Comparison of ENCODE assay signal across 13 cellular contexts in genomic region chr12:122963928-122964240, GRCh38. TPM values are rescaled to one million over a fixed set of nuclear protein-coding genes. Genes with fewer than 3 reads are reported as not detected.
DNase-seq lines count a peak whose midpoint lies in the region; ATAC-seq and TF ChIP-seq lines count a peak whose summit lies in the region.
"Had no signal": no experiment of that assay in that cellular context is flagged by ENCODE, and none has a peak within 500 bp of the region (broad histone marks: within the 10 kb centered on the region; RNA-seq: fewer than 3 reads in every experiment).

No MANE protein-coding gene starts in this region.

- no peak overlapping the region for H3K27ac Mint-ChIP-seq in natural killer cell treated with Interleukin-12 subunit alpha and Interleukin-12 subunit beta and Interleukin-15 and Interleukin-18, amount 100 ng/mL, for 72 hours
- H3K27ac Mint-ChIP-seq: B cell had no signal

- no peaks in the 10 kb centered on the region for H3K27me3 ChIP-seq in dorsolateral prefrontal cortex
- H3K27me3 ChIP-seq: right lobe of liver, tibial nerve had no signal

- peak; percentile 46 for DNase-seq in COR-L47 (lab: John Stamatoyannopoulos, UW)
- DNase-seq in NCI-H446 (lab: John Stamatoyannopoulos, UW), result peak; percentile 30 to 81
- peak in 9 of 10 donors; percentile 40 to 85 (median 74) for DNase-seq in dorsolateral prefrontal cortex
- no peak for DNase-seq in omental fat pad (ENCODE audit: low spot score)
- no peak for DNase-seq in cerebellar cortex (ENCODE audit: low spot score)
- no peak for DNase-seq in Ammon's horn (ENCODE audit: low spot score)
- DNase-seq in natural killer cell treated with Interleukin-12 subunit alpha and Interleukin-12 subunit beta and Interleukin-15 and Interleukin-18, amount 100 ng/mL, for 72 hours (ENCODE audit: low spot score), result no peak
- DNase-seq in mucosa of gallbladder (ENCODE audit: low spot score), result no peak
- DNase-seq: activated gamma-delta T cell had no signal

- intact Hi-C loops in dorsolateral prefrontal cortex (cut with DNase I), result loop anchor here in 1 of 2 donors (10.0 kb wide), 1 partner anchor 641 kb away; the partner anchor contains the start of gene DDX55

- peaks cover 6% of the 10 kb centered on the region in 2 donors for H3K4me1 Mint-ChIP-seq in natural killer cell treated with Interleukin-12 subunit alpha and Interleukin-12 subunit beta and Interleukin-15 and Interleukin-18, amount 100 ng/mL, for 72 hours (ENCODE audit: low read depth in 2 of 2)

- peak; percentile 42 for ATAC-seq in omental fat pad (ENCODE audit: low FRiP score)
- ATAC-seq in natural killer cell treated with Interleukin-12 subunit alpha and Interleukin-12 subunit beta and Interleukin-15 and Interleukin-18, amount 100 ng/mL, for 72 hours, result no peak

- TF ChIP-seq CTCF in dorsolateral prefrontal cortex (IDR thresholded peaks at IDR 0.05 in 54 of 56, conservative IDR thresholded peaks at IDR 0.05 in 2 of 56; ENCODE audit: low read depth in 1 of 56, partially characterized antibody in 56 of 56), result no peak
- no peak for TF ChIP-seq CTCF in omental fat pad (IDR thresholded peaks at IDR 0.05)

- H3K27ac ChIP-seq in dorsolateral prefrontal cortex, result peak overlapping the region in 43 of 59 donors; percentile 1 to 94 (median 53)
- H3K27ac ChIP-seq: right lobe of liver, tibial nerve had no signal

- H3K27me3 Mint-ChIP-seq in natural killer cell treated with Interleukin-12 subunit alpha and Interleukin-12 subunit beta and Interleukin-15 and Interleukin-18, amount 100 ng/mL, for 72 hours, result no peaks in the 10 kb centered on the region
- H3K27me3 Mint-ChIP-seq: B cell had no signal

- no peak overlapping the region for H3K4me3 Mint-ChIP-seq in natural killer cell treated with Interleukin-12 subunit alpha and Interleukin-12 subunit beta and Interleukin-15 and Interleukin-18, amount 100 ng/mL, for 72 hours
- H3K4me3 Mint-ChIP-seq: B cell had no signal

- peak overlapping the region in 56 of 59 donors; percentile 6 to 98 (median 87) for H3K4me3 ChIP-seq in dorsolateral prefrontal cortex
- H3K4me3 ChIP-seq: lung, right lobe of liver, tibial nerve had no signal

- no peaks in the 10 kb centered on the region for H3K9me3 Mint-ChIP-seq in natural killer cell treated with Interleukin-12 subunit alpha and Interleukin-12 subunit beta and Interleukin-15 and Interleukin-18, amount 100 ng/mL, for 72 hours

- no peaks in the 10 kb centered on the region for H3K36me3 Mint-ChIP-seq in natural killer cell treated with Interleukin-12 subunit alpha and Interleukin-12 subunit beta and Interleukin-15 and Interleukin-18, amount 100 ng/mL, for 72 hours

RNA-seq across cellular contexts. Expression of gene ABCB9, which starts 2.4 kb away (rescaled TPM):
- total RNA-seq in dorsolateral prefrontal cortex, result 10 to 100 TPM; 26.8 to 86.6 (median 52.6) TPM
- 1 to 10 TPM; 1.3 to 4.7 (median 2.7) TPM for total RNA-seq in omental fat pad
- total RNA-seq in natural killer cell treated with Interleukin-12 subunit alpha and Interleukin-12 subunit beta and Interleukin-15 and Interleukin-18, amount 100 ng/mL, for 72 hours, result 1 to 10 TPM; 4.5 to 6.3 TPM
- 11.6 TPM for total RNA-seq in mucosa of gallbladder

RNA-seq across cellular contexts. Expression of gene OGFOD2, which starts 11.2 kb away (rescaled TPM):
- total RNA-seq in dorsolateral prefrontal cortex (10 to 100 TPM in 119 of 120 experiments, 1 to 10 TPM in 1; 9.6 to 30.5 (median 17.3) TPM), omental fat pad (10 to 100 TPM in 1 of 4 donors, 1 to 10 TPM in 3; 3.1 to 13.9 (median 6.2) TPM), mucosa of gallbladder (32.5 TPM)
- total RNA-seq in natural killer cell treated with Interleukin-12 subunit alpha and Interleukin-12 subunit beta and Interleukin-15 and Interleukin-18, amount 100 ng/mL, for 72 hours, result 10 to 100 TPM; 19.1 to 36.8 TPM

RNA-seq across cellular contexts. Expression of gene ARL6IP4, which starts 16.6 kb away (rescaled TPM):
- total RNA-seq in dorsolateral prefrontal cortex (100 to 1,000 TPM; 127 to 221 (median 162) TPM), omental fat pad (100 to 1,000 TPM; 146 to 241 (median 189) TPM), mucosa of gallbladder (169 TPM)
- 100 to 1,000 TPM; 146 to 212 TPM for total RNA-seq in natural killer cell treated with Interleukin-12 subunit alpha and Interleukin-12 subunit beta and Interleukin-15 and Interleukin-18, amount 100 ng/mL, for 72 hours

Comparison
In these comparisons a context has a peak if more than half of its experiments do, and no peak if none do; other contexts are left out.
1. DNase-seq: peak in COR-L47 (single experiment), NCI-H446 (2 of 2) and dorsolateral prefrontal cortex (9 of 10); none in omental fat pad (single experiment), cerebellar cortex (single experiment), Ammon's horn (single experiment), natural killer cell treated with Interleukin-12 subunit alpha and Interleukin-12 subunit beta and Interleukin-15 and Interleukin-18, amount 100 ng/mL, for 72 hours (single experiment) and mucosa of gallbladder (single experiment).